9 cellular contexts compared by ENCODE assay signal in the genomic region with DNA sequence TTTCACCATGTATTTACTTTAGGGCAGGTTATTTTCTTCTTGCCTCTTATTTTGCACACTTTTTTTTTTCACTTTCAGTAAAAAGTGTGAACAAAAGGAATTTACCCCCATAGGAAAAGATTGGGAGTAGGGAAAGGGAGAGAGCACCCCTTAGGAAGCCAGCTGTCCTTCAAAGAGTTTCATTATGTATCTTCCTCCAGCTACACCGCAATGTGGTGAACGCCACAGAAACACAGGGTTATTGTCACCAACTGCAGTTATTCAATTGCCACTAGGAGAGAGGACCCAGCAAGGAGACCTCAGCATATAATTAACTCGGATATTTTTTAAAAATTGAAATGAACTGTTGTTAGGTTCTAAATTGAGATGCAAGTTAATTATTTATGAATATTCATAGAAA.
DNase-seq lines count a peak whose midpoint lies in the region; ATAC-seq and TF ChIP-seq lines count a peak whose summit lies in the region.
"Had no signal": no experiment of that assay in that cellular context is flagged by ENCODE, and none has a peak within 500 bp of the region (broad histone marks: within the 10 kb centered on the region; RNA-seq: fewer than 3 reads in every experiment).

No MANE protein-coding gene starts in this region.

- intact Hi-C loops in MCF 10A (cut with micrococcal nuclease), result loop anchor here (1.0 to 5.0 kb wide), 2 partner anchors 688 to 922 kb away; no protein-coding TSS in a partner anchor
- intact Hi-C loops in left ventricle myocardium superior (cut with micrococcal nuclease), result no loop called here

- H4K20me1 ChIP-seq in DOHH2 (ENCODE audit: control insufficient read depth, insufficient read depth, low read depth, low read length), result no peaks in the 10 kb centered on the region

- no peak for DNase-seq in MCF 10A (ENCODE audit: unreplicated experiment)
- peak; percentile 73 for DNase-seq in superior temporal gyrus (ENCODE audit: extremely low spot score)
- no peak for DNase-seq in CD1c-positive myeloid dendritic cell (ENCODE audit: extremely low spot score)
- DNase-seq in foreskin fibroblast, result no peak
- DNase-seq in left ventricle myocardium superior, result no peak

- H3K27ac Mint-ChIP-seq in MCF 10A (ENCODE audit: low read depth, unreplicated experiment), result peak overlapping the region; percentile 46
- H3K27ac Mint-ChIP-seq: activated naive CD8-positive, alpha-beta T cell had no signal

- H3K27me3 ChIP-seq in DOHH2 (ENCODE audit: control insufficient read depth, low read length), result peaks cover 16% of the 10 kb centered on the region; the same call in 1 of the 2 replicates

- TF ChIP-seq CTCF in DOHH2 (IDR thresholded peaks at IDR 0.05; ENCODE audit: low read depth, low read length, poor library complexity, severe bottlenecking), result no peak
- no peak for TF ChIP-seq CTCF in MCF 10A (IDR thresholded peaks at IDR 0.05; ENCODE audit: unreplicated experiment)
- no peak for TF ChIP-seq CTCF in foreskin fibroblast (IDR thresholded peaks at IDR 0.05; ENCODE audit: low read depth, low read length)

- no peaks in the 10 kb centered on the region for H3K9me3 Mint-ChIP-seq in MCF 10A (ENCODE audit: unreplicated experiment)

- peak overlapping the region; percentile 59 for H3K4me2 ChIP-seq in DOHH2 (ENCODE audit: low read length)

- no peaks in the 10 kb centered on the region for H3K9me2 ChIP-seq in DOHH2 (replicated peaks; ENCODE audit: control insufficient read depth, low read length)

- no peaks in the 10 kb centered on the region for H3K79me2 ChIP-seq in DOHH2 (ENCODE audit: control insufficient read depth, low read length)

- H3K36me3 ChIP-seq in DOHH2 (ENCODE audit: control insufficient read depth, low read length), result no peaks in the 10 kb centered on the region

- H3K4me3 ChIP-seq in DOHH2 (ENCODE audit: low read length) (peak overlapping the region; percentile 42; the same call in 1 of the 2 replicates), foreskin fibroblast (ENCODE audit: low read depth in 1 of 2, low read length in 2 of 2) (peak overlapping the region in 1 of 2 donors; percentile 31)

- H3K4me1 ChIP-seq in DOHH2 (ENCODE audit: control insufficient read depth, low read length), result peaks cover 22% of the 10 kb centered on the region

- no peak overlapping the region for H3K27ac ChIP-seq in DOHH2 (ENCODE audit: low read depth, low read length)

- ATAC-seq in GM21360 (IDR thresholded peaks at IDR 0.05; ENCODE audit: unreplicated experiment), result peak; percentile 66
- ATAC-seq in HG03558 (IDR thresholded peaks at IDR 0.05; ENCODE audit: extremely low read depth, unreplicated experiment), result peak; percentile 36
- no peak for ATAC-seq in left ventricle myocardium superior

- H3K4me3 Mint-ChIP-seq in MCF 10A (ENCODE audit: unreplicated experiment), result peak overlapping the region; percentile 57
- H3K4me3 Mint-ChIP-seq: activated naive CD8-positive, alpha-beta T cell had no signal

- H3K9me3 ChIP-seq in DOHH2 (ENCODE audit: control insufficient read depth, insufficient read depth, low read length), result no peaks in the 10 kb centered on the region

- POLR2A ChIA-PET in MCF 10A (lab: Yijun Ruan, JAX), result interaction anchor here (0.7 kb wide), 1 partner anchor 59 kb away, joined by 3 read pairs; no protein-coding TSS in a partner anchor

- H3K36me3 Mint-ChIP-seq in MCF 10A (ENCODE audit: insufficient read depth, unreplicated experiment), result no peaks in the 10 kb centered on the region
- H3K36me3 Mint-ChIP-seq: activated naive CD8-positive, alpha-beta T cell had no signal

- no peaks in the 10 kb centered on the region for H3K27me3 Mint-ChIP-seq in MCF 10A (ENCODE audit: insufficient read depth, unreplicated experiment)

- no TSS peak for BruUV-seq in MCF 10A (replicated peaks; lab: Mats Ljungman, UMichigan)

- peaks cover 5% of the 10 kb centered on the region for H3K4me1 Mint-ChIP-seq in MCF 10A (ENCODE audit: insufficient read depth, unreplicated experiment)

- CTCF ChIA-PET in MCF 10A (lab: Yijun Ruan, JAX), result interaction anchor here (0.6 to 3.4 kb wide), 18 partner anchors 15 to 1149 kb away, joined by 3 to 16 read pairs (median 4); no protein-coding TSS in a partner anchor

- H3F3A ChIP-seq in DOHH2 (ENCODE audit: control insufficient read depth, insufficient read depth), result no peaks in the 10 kb centered on the region
